29 cellular contexts compared by ENCODE assay signal in the genomic region with DNA sequence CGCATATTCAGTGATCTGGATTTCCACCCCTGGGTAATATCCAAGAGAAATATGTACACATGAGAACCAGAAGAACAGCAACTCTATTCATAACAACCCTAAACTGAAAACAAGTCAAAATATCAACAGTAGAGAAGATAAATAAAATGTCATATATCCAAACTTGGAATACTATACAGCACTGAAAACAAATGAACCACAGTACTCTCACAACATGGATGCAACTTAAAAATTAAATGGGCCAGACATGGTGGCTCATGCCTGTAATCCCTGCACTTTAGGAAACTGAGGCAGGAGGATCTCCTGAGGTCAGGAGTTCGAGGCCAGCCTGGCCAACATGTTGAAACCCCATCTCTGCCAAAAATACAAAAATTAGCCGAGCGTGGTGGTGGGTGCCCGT.
"Had no signal": no experiment of that assay in that cellular context is flagged by ENCODE, and none has a peak within 500 bp of the region (broad histone marks: within the 10 kb centered on the region; RNA-seq: fewer than 3 reads in every experiment).

No MANE protein-coding gene starts in this region.

- H3K9me3 ChIP-seq: colonic mucosa, esophagus muscularis mucosa, esophagus squamous epithelium, gastrocnemius medialis, gastroesophageal sphincter had no signal

- H3K4me3 ChIP-seq: colonic mucosa, coronary artery, dorsolateral prefrontal cortex, esophagus muscularis mucosa, esophagus squamous epithelium, gastrocnemius medialis, gastroesophageal sphincter, heart left ventricle, heart right ventricle, hepatocyte had no signal

- H3K27me3 ChIP-seq: colonic mucosa, dorsolateral prefrontal cortex, esophagus muscularis mucosa, esophagus squamous epithelium, foreskin keratinocyte, gastrocnemius medialis, gastroesophageal sphincter, heart left ventricle, heart right ventricle, hepatocyte had no signal

- H2AFZ ChIP-seq: hepatocyte had no signal

- H3K27ac Mint-ChIP-seq: dendritic cell treated with granulocyte-macrophage colony-stimulating factor and Interleukin-4, amounts not matched to agents 40 ng/mL and 50 ng/mL, for 4 days; effector memory CD8-positive, alpha-beta T cell; endodermal cell had no signal

- H3K4me2 ChIP-seq: hepatocyte had no signal

- DNase-seq: colonic mucosa; cortex of kidney; dermis blood vessel endothelial cell; dorsolateral prefrontal cortex; effector CD4-positive, alpha-beta T cell; effector CD8-positive, alpha-beta T cell; effector memory CD4-positive, alpha-beta T cell; effector memory CD8-positive, alpha-beta T cell; endodermal cell; erythroblast; esophagus squamous epithelium; foreskin fibroblast; foreskin melanocyte; gastrocnemius medialis; glutamatergic neuron; head of caudate nucleus; heart left ventricle; heart right ventricle had no signal

- H3K4me3 Mint-ChIP-seq: dendritic cell treated with granulocyte-macrophage colony-stimulating factor and Interleukin-4, amounts not matched to agents 40 ng/mL and 50 ng/mL, for 4 days; effector memory CD8-positive, alpha-beta T cell; endodermal cell had no signal

- FAIRE-seq: endometrium, endothelial cell of umbilical vein, frontal cortex had no signal

- ATAC-seq: effector memory CD8-positive, alpha-beta T cell; esophagus mucosa; gastrocnemius medialis; gastroesophageal sphincter; heart left ventricle; heart right ventricle had no signal

- H3K36me3 ChIP-seq: colonic mucosa, esophagus muscularis mucosa, esophagus squamous epithelium, gastrocnemius medialis, gastroesophageal sphincter, heart left ventricle, heart right ventricle had no signal

- H3K27ac ChIP-seq: colonic mucosa, coronary artery, dorsolateral prefrontal cortex, epithelial cell of prostate, esophagus muscularis mucosa, esophagus squamous epithelium, foreskin keratinocyte, gastrocnemius medialis, gastroesophageal sphincter, heart left ventricle, heart right ventricle, hepatocyte had no signal

- H3K9me3 Mint-ChIP-seq: dendritic cell treated with granulocyte-macrophage colony-stimulating factor and Interleukin-4, amounts not matched to agents 40 ng/mL and 50 ng/mL, for 4 days; effector memory CD8-positive, alpha-beta T cell; endodermal cell had no signal

- H3K4me1 ChIP-seq: colonic mucosa had no signal

- H3K79me2 ChIP-seq: hepatocyte had no signal
